In the genomic region with DNA sequence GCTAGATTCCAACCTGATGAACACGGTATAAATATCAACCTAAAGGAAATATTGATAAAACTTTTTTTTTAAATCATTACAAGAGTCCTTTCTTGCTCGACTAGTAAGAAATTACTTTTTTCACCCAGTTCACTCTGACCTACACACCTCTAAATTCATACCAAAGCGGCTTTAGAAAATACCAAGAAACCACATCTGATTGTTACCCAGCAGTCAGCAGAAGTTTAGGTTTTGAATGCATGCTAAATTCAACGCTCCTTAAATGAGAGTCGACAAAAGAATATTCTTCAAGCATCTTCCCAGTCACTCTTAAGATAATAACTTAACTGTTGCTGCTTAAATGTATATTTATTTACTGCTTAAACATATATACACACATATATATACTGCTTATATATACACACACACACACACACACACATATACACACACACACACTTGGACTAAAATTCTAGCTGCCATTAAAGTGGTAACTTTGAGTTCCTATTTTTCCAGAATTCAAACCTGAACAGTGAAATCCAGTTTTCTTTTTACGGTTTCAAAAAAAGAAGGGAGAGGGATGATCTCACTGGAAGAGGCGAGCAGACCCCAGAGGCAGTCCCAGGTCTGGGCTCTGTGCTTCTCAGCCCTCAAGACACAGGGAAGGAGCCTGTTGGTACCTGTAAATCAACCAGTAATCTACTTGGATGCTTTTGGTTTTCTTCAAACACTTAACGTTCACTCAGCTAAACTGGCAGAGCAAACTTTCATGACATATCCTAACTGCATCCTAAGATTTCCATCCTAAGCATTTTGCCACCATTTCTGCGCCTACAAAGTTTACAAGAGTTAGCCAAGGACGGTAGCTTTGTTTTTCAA, we compare ENCODE assay signal across 8 cellular contexts. TPM values are rescaled to one million over a fixed set of nuclear protein-coding genes. Genes with fewer than 3 reads are reported as not detected.
A peak's percentile ranks its signal among the peaks of the same experiment; 100 is the strongest.
DNase-seq lines count a peak whose midpoint lies in the region; ATAC-seq and TF ChIP-seq lines count a peak whose summit lies in the region.

No MANE protein-coding gene starts in this region.

- H3K36me3 Mint-ChIP-seq in memory B cell: no peaks in the 10 kb centered on the region

- DNase-seq in HT-29 (ENCODE audit: low spot score): peak; percentile 66
- peak; percentile 66 for DNase-seq in astrocyte of the hippocampus (ENCODE audit: low read depth, low spot score)
- no peak for DNase-seq in memory B cell (ENCODE audit: low spot score in 2 of 2)
- DNase-seq in HPDE6-E6E7 (ENCODE audit: extremely low spot score): no peak
- DNase-seq in NCI-H2081 (lab: John Stamatoyannopoulos, UW): no peak
- no peak for DNase-seq in NCI-H446 treated with DMSO at 0.1 percent for 48 hours (lab: John Stamatoyannopoulos, UW)

- ATAC-seq in memory B cell (ENCODE audit: low read depth) (no peak), GM18873 (IDR thresholded peaks at IDR 0.05; ENCODE audit: low FRiP score, unreplicated experiment) (no peak)

- no peak for TF ChIP-seq CTCF in 22Rv1 (IDR thresholded peaks at IDR 0.05)

- peak overlapping the region; percentile 86 for H3K4me3 Mint-ChIP-seq in memory B cell

- no peaks in the 10 kb centered on the region for H3K27me3 Mint-ChIP-seq in memory B cell

- no peaks in the 10 kb centered on the region for H3K9me3 Mint-ChIP-seq in memory B cell

- H3K4me1 Mint-ChIP-seq in memory B cell: peaks cover 46% of the 10 kb centered on the region

- peak overlapping the region; percentile 97 for H3K27ac Mint-ChIP-seq in memory B cell

- peak overlapping the region; percentile 81; the same call in 1 of the 2 replicates for H3K27ac ChIP-seq in 22Rv1

RNA-seq across cellular contexts. Expression of a gene that starts 1.7 kb away (rescaled TPM):
- 107 and 113 TPM in 2 replicates for total RNA-seq in HT-29 (2014; rRNA removed; shearing (Covaris generic))

Comparison
In these comparisons a context has a peak if more than half of its experiments do, and no peak if none do; other contexts are left out.
1. DNase-seq: peak in HT-29 (single experiment) and astrocyte of the hippocampus (single experiment); none in memory B cell (0 of 2), HPDE6-E6E7 (single experiment), NCI-H2081 (0 of 2) and NCI-H446 treated with DMSO at 0.1 percent for 48 hours (single experiment).